Comparison of ENCODE assay signal across 16 cellular contexts in the genomic region with DNA sequence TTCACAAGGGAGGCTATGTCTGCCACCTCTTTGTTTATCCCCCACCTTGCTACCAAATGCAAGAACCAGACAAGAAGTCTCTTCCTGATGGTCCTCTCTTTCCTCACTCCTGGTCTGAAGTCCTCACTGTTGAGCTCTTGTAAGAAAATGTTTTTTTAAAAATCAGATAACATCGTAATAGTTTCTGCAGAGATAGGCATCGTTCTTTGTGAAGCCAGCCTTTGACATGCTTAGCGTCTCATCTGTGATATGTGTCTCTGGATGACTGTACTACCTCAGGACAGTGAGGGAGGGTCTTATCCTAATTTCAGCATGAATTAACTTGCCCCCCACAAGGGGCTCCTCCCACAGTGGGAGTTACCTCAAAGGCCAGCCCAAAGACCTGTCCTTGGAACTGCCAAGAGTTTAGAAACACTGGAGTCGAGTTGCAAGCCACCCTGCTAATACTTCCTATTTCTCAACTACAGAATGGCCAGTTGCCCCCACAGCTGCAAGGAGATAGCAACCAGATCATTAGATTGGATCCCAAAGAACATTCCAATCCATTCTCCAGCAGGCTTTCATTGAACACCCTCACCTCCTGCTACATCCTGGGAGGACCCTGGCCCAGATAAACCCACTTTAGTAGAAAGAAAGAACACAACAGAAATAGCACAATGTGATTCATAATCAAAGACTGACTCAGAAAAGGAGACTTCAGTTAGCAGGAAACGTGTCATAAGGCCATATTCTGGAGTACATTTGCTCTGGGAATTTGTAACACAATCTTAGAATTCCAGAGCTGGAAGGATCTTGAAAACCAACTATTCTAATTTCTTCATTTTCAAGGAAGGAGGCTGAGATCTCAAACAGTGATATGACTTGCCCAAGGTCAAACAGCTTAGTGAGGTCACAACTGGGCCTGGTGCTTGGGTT.
DNase-seq lines count a peak whose midpoint lies in the region; ATAC-seq and TF ChIP-seq lines count a peak whose summit lies in the region.
"Had no signal": no experiment of that assay in that cellular context is flagged by ENCODE, and none has a peak within 500 bp of the region (broad histone marks: within the 10 kb centered on the region; RNA-seq: fewer than 3 reads in every experiment).

No MANE protein-coding gene starts in this region.

- H3K27ac Mint-ChIP-seq in activated naive CD8-positive, alpha-beta T cell treated with anti-CD3 and anti-CD28 coated beads, Interleukin-2, amount 50 U/mL, for 24 hours, result no peak overlapping the region
- H3K27ac Mint-ChIP-seq: activated T-helper 17 cell treated with anti-CD3 and anti-CD28 coated beads, Interleukin-2, amount 50 U/mL, for 72 hours; stimulated activated effector memory CD8-positive, alpha-beta T cell treated with anti-CD3 and anti-CD28 coated beads, Interleukin-12 subunit alpha, Interleukin-12 subunit beta, amount 100 ng/mL, for 72 hours had no signal

- peaks cover 0 to 6% (median 0%) of the 10 kb centered on the region in 4 donors for H3K4me1 ChIP-seq in tibial artery
- H3K4me1 ChIP-seq: lower lobe of right lung, SJCRH30 had no signal

- no peaks in the 10 kb centered on the region for H3K9me3 ChIP-seq in tibial artery
- H3K9me3 ChIP-seq: lower lobe of right lung, ovary, SJCRH30 had no signal

- H3K9me3 Mint-ChIP-seq in activated naive CD8-positive, alpha-beta T cell treated with anti-CD3 and anti-CD28 coated beads, Interleukin-2, amount 50 U/mL, for 24 hours, result no peaks in the 10 kb centered on the region
- H3K9me3 Mint-ChIP-seq: stimulated activated effector memory CD8-positive, alpha-beta T cell treated with anti-CD3 and anti-CD28 coated beads, Interleukin-12 subunit alpha, Interleukin-12 subunit beta, amount 100 ng/mL, for 72 hours had no signal

- no peak overlapping the region for H3K27ac ChIP-seq in tibial artery
- H3K27ac ChIP-seq: lower lobe of right lung, ovary, SJCRH30 had no signal

- no peak for ATAC-seq in HG02973 (IDR thresholded peaks at IDR 0.05; ENCODE audit: unreplicated experiment)
- ATAC-seq in activated naive CD8-positive, alpha-beta T cell treated with anti-CD3 and anti-CD28 coated beads, Interleukin-2, amount 50 U/mL, for 24 hours, result no peak
- ATAC-seq: activated T-helper 17 cell treated with anti-CD3 and anti-CD28 coated beads, Interleukin-2, amount 50 U/mL, for 72 hours; lower lobe of right lung; stimulated activated effector memory CD8-positive, alpha-beta T cell treated with anti-CD3 and anti-CD28 coated beads, Interleukin-12 subunit alpha, Interleukin-12 subunit beta, amount 100 ng/mL, for 72 hours had no signal

- intact Hi-C loops in tibial artery (cut with DNase I; ENCODE audit: low total_unique reads), result no loop called here

- no peak overlapping the region for H3K4me3 Mint-ChIP-seq in activated naive CD8-positive, alpha-beta T cell treated with anti-CD3 and anti-CD28 coated beads, Interleukin-2, amount 50 U/mL, for 24 hours
- H3K4me3 Mint-ChIP-seq: activated T-helper 17 cell treated with anti-CD3 and anti-CD28 coated beads, Interleukin-2, amount 50 U/mL, for 72 hours; stimulated activated effector memory CD8-positive, alpha-beta T cell treated with anti-CD3 and anti-CD28 coated beads, Interleukin-12 subunit alpha, Interleukin-12 subunit beta, amount 100 ng/mL, for 72 hours had no signal

- H3K27me3 Mint-ChIP-seq in activated naive CD8-positive, alpha-beta T cell treated with anti-CD3 and anti-CD28 coated beads, Interleukin-2, amount 50 U/mL, for 24 hours, result peaks cover 1% of the 10 kb centered on the region

- no peak for TF ChIP-seq CTCF in tibial artery (IDR thresholded peaks at IDR 0.05)

- no peaks in the 10 kb centered on the region for H3K4me1 Mint-ChIP-seq in activated naive CD8-positive, alpha-beta T cell treated with anti-CD3 and anti-CD28 coated beads, Interleukin-2, amount 50 U/mL, for 24 hours
- H3K4me1 Mint-ChIP-seq: activated T-helper 17 cell treated with anti-CD3 and anti-CD28 coated beads, Interleukin-2, amount 50 U/mL, for 72 hours; stimulated activated effector memory CD8-positive, alpha-beta T cell treated with anti-CD3 and anti-CD28 coated beads, Interleukin-12 subunit alpha, Interleukin-12 subunit beta, amount 100 ng/mL, for 72 hours had no signal

- no peaks in the 10 kb centered on the region for H3K27me3 ChIP-seq in tibial artery
- H3K27me3 ChIP-seq: ovary, SJCRH30 had no signal

- no peaks in the 10 kb centered on the region for H3K36me3 ChIP-seq in tibial artery
- H3K36me3 ChIP-seq: lower lobe of right lung, ovary, SJCRH30 had no signal

- no peaks in the 10 kb centered on the region for H3K36me3 Mint-ChIP-seq in activated naive CD8-positive, alpha-beta T cell treated with anti-CD3 and anti-CD28 coated beads, Interleukin-2, amount 50 U/mL, for 24 hours (ENCODE audit: low read depth)
- H3K36me3 Mint-ChIP-seq: stimulated activated effector memory CD8-positive, alpha-beta T cell treated with anti-CD3 and anti-CD28 coated beads, Interleukin-12 subunit alpha, Interleukin-12 subunit beta, amount 100 ng/mL, for 72 hours had no signal

- DNase-seq in GM04503 (ENCODE audit: low read depth), result peak; percentile 71
- DNase-seq in NCI-H226, result peak; percentile 52
- DNase-seq in dedifferentiated amniotic fluid mesenchymal stem cell (ENCODE audit: extremely low spot score), result peak; percentile 29
- peak; percentile 51 for DNase-seq in non-pigmented ciliary epithelial cell (ENCODE audit: low read depth)
- DNase-seq in activated naive CD8-positive, alpha-beta T cell treated with anti-CD3 and anti-CD28 coated beads, Interleukin-2, amount 50 U/mL, for 24 hours, result no peak
- no peak for DNase-seq in amygdala (lab: John Stamatoyannopoulos, UW)
- DNase-seq in tibial artery, result no peak
- DNase-seq: H7; lower lobe of right lung; NCI-H524; ovary; SJCRH30; stimulated activated CD4-positive, alpha-beta T cell treated with anti-CD3 and anti-CD28 coated beads, Interleukin-1b, Interleukin-23, amount 100 ng/mL, for 48 hours had no signal

- H3K4me3 ChIP-seq in tibial artery, result no peak overlapping the region
- H3K4me3 ChIP-seq: lower lobe of right lung, ovary, SJCRH30 had no signal

Comparison
In these comparisons a context has a peak if more than half of its experiments do, and no peak if none do; other contexts are left out.
1. DNase-seq: peak in GM04503 (single experiment), NCI-H226 (single experiment), dedifferentiated amniotic fluid mesenchymal stem cell (single experiment) and non-pigmented ciliary epithelial cell (single experiment); none in activated naive CD8-positive, alpha-beta T cell treated with anti-CD3 and anti-CD28 coated beads, Interleukin-2, amount 50 U/mL, for 24 hours (single experiment), amygdala (0 of 56) and tibial artery (0 of 2).